Comparison of ENCODE assay signal across 25 cellular contexts in the genomic region with DNA sequence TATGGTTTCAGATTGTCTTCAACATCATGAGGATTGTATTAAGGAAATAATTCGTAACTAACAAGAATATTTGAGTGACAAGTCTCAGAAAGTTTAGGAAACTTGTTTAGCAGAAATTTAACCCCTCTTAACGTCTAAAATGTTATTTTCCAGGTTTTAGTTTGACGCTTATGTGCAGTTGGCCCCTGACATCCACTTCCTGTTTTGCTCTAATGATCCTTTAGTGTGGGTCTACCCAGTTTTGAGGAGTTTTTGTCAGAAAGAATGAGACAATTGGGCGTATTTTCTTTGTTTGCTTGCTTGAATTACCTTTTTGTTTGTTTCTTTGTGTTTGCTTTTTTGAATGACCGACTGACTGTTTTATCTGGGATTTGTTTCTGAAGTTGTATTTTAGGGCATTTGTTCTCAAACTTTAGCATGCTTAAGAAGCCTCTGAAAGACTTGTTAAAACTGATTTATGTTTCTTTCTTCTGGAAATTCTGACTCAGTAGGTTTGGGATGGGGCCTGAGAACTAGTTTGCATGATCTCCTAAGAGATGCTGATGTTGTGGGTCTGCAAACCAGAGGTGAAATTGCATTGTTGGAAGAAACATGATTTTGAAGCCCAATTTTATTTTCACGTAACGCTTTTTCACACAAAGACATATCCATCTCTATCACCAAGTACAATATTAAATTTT. TPM values are rescaled to one million over a fixed set of nuclear protein-coding genes. Genes with fewer than 3 reads are reported as not detected.
DNase-seq lines count a peak whose midpoint lies in the region; ATAC-seq, FAIRE-seq and TF ChIP-seq lines count a peak whose summit lies in the region.
"Had no signal": no experiment of that assay in that cellular context is flagged by ENCODE, and none has a peak within 500 bp of the region (broad histone marks: within the 10 kb centered on the region; RNA-seq: fewer than 3 reads in every experiment).

No MANE protein-coding gene starts in this region.

- ATAC-seq in T-cell (replicated peaks in 1 of 4) = no peak
- no peak for ATAC-seq in CD4-positive, alpha-beta T cell (ENCODE audit: poor library complexity)
- ATAC-seq: A549; heart left ventricle; left colon; naive thymus-derived CD8-positive, alpha-beta T cell; SK-N-SH treated with all-trans-retinoic acid at 6 μM for 48 hours had no signal

- intact Hi-C loops in CD4-positive, alpha-beta T cell (cut with DNase I, micrococcal nuclease) = no loop called here

- no peaks in the 10 kb centered on the region for H3K9me3 ChIP-seq in mesodermal cell (ENCODE audit: control insufficient read depth, low read length)
- H3K9me3 ChIP-seq in CD4-positive, alpha-beta T cell (ENCODE audit: control insufficient read depth, low read length) = no peaks in the 10 kb centered on the region
- H3K9me3 ChIP-seq: A549, colonic mucosa, heart left ventricle, prostate gland had no signal

- 90 to 93% methylated on average over 2 to 3 of the region's 7 CpGs for WGBS in mesodermal cell (ENCODE audit: insufficient coverage in 2 of 2), 2 experiments

- POLR2A ChIA-PET in T-cell (lab: Charles Lee) = no interaction called here
- POLR2A ChIA-PET in CD4-positive, alpha-beta T cell (lab: Charles Lee) = no interaction called here

- H3K4me3 Mint-ChIP-seq in T-cell = no peak overlapping the region
- no peak overlapping the region for H3K4me3 Mint-ChIP-seq in CD4-positive, alpha-beta T cell
- H3K4me3 Mint-ChIP-seq: HFFc6; naive thymus-derived CD8-positive, alpha-beta T cell; T-helper 2 cell treated with Interferon-gamma antibody and Interleukin-4, amounts not matched to agents 5 μg/mL and 100 μg/mL, for 36 hours had no signal

- H3K27ac ChIP-seq in mesodermal cell (ENCODE audit: low read depth, low read length, severe bottlenecking) = peak overlapping the region; percentile 17
- H3K27ac ChIP-seq in CD4-positive, alpha-beta T cell (ENCODE audit: low read depth, low read length) = no peak overlapping the region
- H3K27ac ChIP-seq: A549; BLaER1 treated with 17β-estradiol and CSF1 and Interleukin-3, amounts not matched to agents 10 nM and 100 nM; colonic mucosa; heart left ventricle; prostate gland; RWPE1; WERI-Rb-1 had no signal

- no peak for TF ChIP-seq CTCF in AG10803 (conservative IDR thresholded peaks at IDR 0.05; ENCODE audit: low read length)
- no peak for TF ChIP-seq CTCF in CD4-positive, alpha-beta T cell (IDR thresholded peaks at IDR 0.05)

- peaks cover 0 to 4% (median 4%) of the 10 kb centered on the region in 3 donors for H3K9me3 Mint-ChIP-seq in T-cell
- no peaks in the 10 kb centered on the region for H3K9me3 Mint-ChIP-seq in CD4-positive, alpha-beta T cell
- H3K9me3 Mint-ChIP-seq: HFFc6; T-helper 2 cell treated with Interferon-gamma antibody and Interleukin-4, amounts not matched to agents 5 μg/mL and 100 μg/mL, for 36 hours had no signal

- CTCF ChIA-PET in T-cell (lab: Charles Lee) = no interaction called here
- CTCF ChIA-PET in CD4-positive, alpha-beta T cell (lab: Charles Lee) = interaction anchor here (0.8 kb wide), 1 partner anchor 12 kb away, joined by 3 read pairs; no protein-coding TSS in a partner anchor

- H3K4me1 Mint-ChIP-seq in T-cell = peaks cover 4 to 10% (median 7%) of the 10 kb centered on the region in 3 donors
- peaks cover 13% of the 10 kb centered on the region for H3K4me1 Mint-ChIP-seq in CD4-positive, alpha-beta T cell (ENCODE audit: low read depth)

- FAIRE-seq in GM19239 (lab: Jason Lieb, UNC) = peak; percentile 61
- FAIRE-seq: A549, D721Med had no signal

- H3K27me3 Mint-ChIP-seq in T-cell = no peaks in the 10 kb centered on the region
- no peaks in the 10 kb centered on the region for H3K27me3 Mint-ChIP-seq in CD4-positive, alpha-beta T cell

- no peaks in the 10 kb centered on the region for H3K27me3 ChIP-seq in CD4-positive, alpha-beta T cell (ENCODE audit: control insufficient read depth, insufficient read depth, low read length)
- H3K27me3 ChIP-seq: BLaER1 treated with 17β-estradiol and CSF1 and Interleukin-3, amounts not matched to agents 10 nM and 100 nM; colonic mucosa; heart left ventricle had no signal

- peaks cover 39% of the 10 kb centered on the region for H3K36me3 ChIP-seq in mesodermal cell (ENCODE audit: control insufficient read depth, insufficient read depth, low read length)
- H3K36me3 ChIP-seq: BLaER1 treated with 17β-estradiol and CSF1 and Interleukin-3, amounts not matched to agents 10 nM and 100 nM; colonic mucosa; prostate gland; WERI-Rb-1 had no signal

- no peaks in the 10 kb centered on the region for H3K36me3 Mint-ChIP-seq in T-cell
- H3K36me3 Mint-ChIP-seq in CD4-positive, alpha-beta T cell (ENCODE audit: low read depth) = no peaks in the 10 kb centered on the region
- H3K36me3 Mint-ChIP-seq: naive thymus-derived CD8-positive, alpha-beta T cell had no signal

- H3K4me1 ChIP-seq in mesodermal cell (ENCODE audit: control insufficient read depth, insufficient read depth, low read length, poor library complexity, severe bottlenecking) = no peaks in the 10 kb centered on the region
- H3K4me1 ChIP-seq: A549, colonic mucosa, prostate gland had no signal

- H3K27ac Mint-ChIP-seq in T-cell = peak overlapping the region; percentile 23 to 41
- H3K27ac Mint-ChIP-seq in CD4-positive, alpha-beta T cell = no peak overlapping the region
- H3K27ac Mint-ChIP-seq: HFFc6; T-helper 2 cell treated with Interferon-gamma antibody and Interleukin-4, amounts not matched to agents 5 μg/mL and 100 μg/mL, for 36 hours had no signal

- peak; percentile 50 for DNase-seq in AG10803 (ENCODE audit: low read depth)
- no peak for DNase-seq in GM19239 (ENCODE audit: insufficient read length, low spot score)
- DNase-seq in T-cell = no peak
- DNase-seq in CD4-positive, alpha-beta T cell = no peak
- no peak for DNase-seq in NCI-H446 treated with DMSO at 0.1 percent for 48 hours (lab: John Stamatoyannopoulos, UW)
- no peak for DNase-seq in dedifferentiated amniotic fluid mesenchymal stem cell (ENCODE audit: extremely low spot score)
- DNase-seq in activated effector memory CD4-positive, alpha-beta T cell treated with Interleukin-2 at 50 U/mL for 16 hours = no peak
- DNase-seq: activated CD8-positive, alpha-beta memory T cell treated with anti-CD3 and anti-CD28 coated beads, Interleukin-2, amount 50 U/mL, for 48 hours; activated effector memory CD4-positive, alpha-beta T cell treated with anti-CD3 and anti-CD28 coated beads, Interleukin-2, amount 50 U/mL, for 16 hours; colonic mucosa; heart left ventricle; HFFc6; left colon; naive thymus-derived CD8-positive, alpha-beta T cell; NCI-H510A treated with DMSO at 0.1 percent for 48 hours; trophoblast cell; WERI-Rb-1 had no signal

- H3K4me3 ChIP-seq in AG10803 (ENCODE audit: low read length) (no peak overlapping the region), mesodermal cell (ENCODE audit: extremely low read depth, insufficient read depth, low read length, poor library complexity, severe bottlenecking) (no peak overlapping the region)
- H3K4me3 ChIP-seq: A549; BLaER1 treated with 17β-estradiol and CSF1 and Interleukin-3, amounts not matched to agents 10 nM and 100 nM; colonic mucosa; heart left ventricle; prostate gland had no signal

RNA-seq across cellular contexts. Expression of gene RBMS3, which starts 20.6 kb away (rescaled TPM):
- 1 to 10 TPM in 4 of 5 donors, under 1 TPM in 1; 0.62 to 2.9 (median 1.4) TPM for total RNA-seq in T-cell
- 26.3 TPM for polyA plus RNA-seq in mesodermal cell (2013, experiment 1 of 2)
- 24.8 TPM for polyA plus RNA-seq in mesodermal cell (2013, experiment 2 of 2)
- 1 to 10 TPM; 1.6 to 1.7 TPM for total RNA-seq in CD4-positive, alpha-beta T cell
- total RNA-seq: naive thymus-derived CD8-positive, alpha-beta T cell had no signal
- polyA plus RNA-seq: naive thymus-derived CD8-positive, alpha-beta T cell had no signal
